ENCODE assay signal across 25 cellular contexts in genomic region chr3:13681931-13682330, GRCh38.
"Had no signal": no experiment of that assay in that cellular context is flagged by ENCODE, and none has a peak within 500 bp of the region (broad histone marks: within the 10 kb centered on the region; RNA-seq: fewer than 3 reads in every experiment).

No MANE protein-coding gene starts in this region.

- ATAC-seq: activated T-helper 17 cell treated with anti-CD3 and anti-CD28 coated beads, Interleukin-2, amount 50 U/mL, for 72 hours; PC-3 had no signal

- H3K27ac Mint-ChIP-seq: activated B cell treated with CpG ODN at 0.5 μM for 24 hours; activated CD4-positive, alpha-beta memory T cell treated with anti-CD3 and anti-CD28 coated beads, Interleukin-2, amount 10 ng/mL, durations not matched to agents 7 days and 5 days; activated naive CD4-positive, alpha-beta T cell treated with anti-CD3 and anti-CD28 coated beads for 36 hours; activated naive CD8-positive, alpha-beta T cell; T-helper 1 cell treated with Interleukin-12 subunit alpha and Interleukin-12 subunit beta and Interleukin-4 antibody, amounts not matched to agents 30 μg/mL and 1 μg/mL, for 36 hours had no signal

- DNase-seq: activated B cell treated with CpG ODN at 0.5 μM for 24 hours; activated CD4-positive, alpha-beta memory T cell treated with anti-CD3 and anti-CD28 coated beads, Interleukin-2, amount 10 ng/mL, durations not matched to agents 7 days and 5 days; activated CD4-positive, alpha-beta T cell treated with anti-CD3 and anti-CD28 coated beads, Interleukin-2, amount 50 U/mL, for 1 hour; activated gamma-delta T cell; activated naive CD4-positive, alpha-beta T cell treated with anti-CD3 and anti-CD28 coated beads for 36 hours; activated T-cell treated with anti-CD3 and anti-CD28 coated beads for 4 hours; activated T-cell treated with anti-CD3 and anti-CD28 coated beads, Interleukin-2, amount 50 U/mL, for 48 hours; amygdala; brain microvascular endothelial cell; Kasumi-1; KBM-7; NCI-H1105 treated with DMSO at 0.1 percent for 48 hours; NCI-H1436 treated with DMSO at 0.1 percent for 48 hours; NCI-H187; NCI-H2081; NCI-H446; NCI-H524; PC-3; SHP77 treated with DMSO at 0.1 percent for 48 hours had no signal

- H3K27ac ChIP-seq: brain microvascular endothelial cell, cardiac muscle cell had no signal

- H3K36me3 ChIP-seq: brain microvascular endothelial cell, cardiac muscle cell had no signal

- H3K36me3 Mint-ChIP-seq: activated naive CD8-positive, alpha-beta T cell had no signal

- H3K4me3 ChIP-seq: cardiac muscle cell had no signal

- H3K4me3 Mint-ChIP-seq: activated B cell treated with CpG ODN at 0.5 μM for 24 hours; activated CD4-positive, alpha-beta memory T cell treated with anti-CD3 and anti-CD28 coated beads, Interleukin-2, amount 10 ng/mL, durations not matched to agents 7 days and 5 days; activated naive CD4-positive, alpha-beta T cell treated with anti-CD3 and anti-CD28 coated beads for 36 hours; activated naive CD8-positive, alpha-beta T cell; activated T-helper 17 cell treated with anti-CD3 and anti-CD28 coated beads, Interleukin-2, amount 50 U/mL, for 72 hours; T-helper 1 cell treated with Interleukin-12 subunit alpha and Interleukin-12 subunit beta and Interleukin-4 antibody, amounts not matched to agents 30 μg/mL and 1 μg/mL, for 36 hours had no signal

- H3K27me3 Mint-ChIP-seq: activated CD4-positive, alpha-beta memory T cell treated with anti-CD3 and anti-CD28 coated beads, Interleukin-2, amount 10 ng/mL, durations not matched to agents 7 days and 5 days had no signal

- FAIRE-seq: astrocyte, RCC 7860 had no signal

- H3K4me1 Mint-ChIP-seq: activated B cell treated with CpG ODN at 0.5 μM for 24 hours; activated CD4-positive, alpha-beta memory T cell treated with anti-CD3 and anti-CD28 coated beads, Interleukin-2, amount 10 ng/mL, durations not matched to agents 7 days and 5 days had no signal

- H3K9me3 Mint-ChIP-seq: activated B cell treated with CpG ODN at 0.5 μM for 24 hours; activated naive CD4-positive, alpha-beta T cell treated with anti-CD3 and anti-CD28 coated beads for 36 hours; T-helper 1 cell treated with Interleukin-12 subunit alpha and Interleukin-12 subunit beta and Interleukin-4 antibody, amounts not matched to agents 30 μg/mL and 1 μg/mL, for 36 hours had no signal

- H3K27me3 ChIP-seq: brain microvascular endothelial cell, cardiac muscle cell had no signal
